In the genomic region with DNA sequence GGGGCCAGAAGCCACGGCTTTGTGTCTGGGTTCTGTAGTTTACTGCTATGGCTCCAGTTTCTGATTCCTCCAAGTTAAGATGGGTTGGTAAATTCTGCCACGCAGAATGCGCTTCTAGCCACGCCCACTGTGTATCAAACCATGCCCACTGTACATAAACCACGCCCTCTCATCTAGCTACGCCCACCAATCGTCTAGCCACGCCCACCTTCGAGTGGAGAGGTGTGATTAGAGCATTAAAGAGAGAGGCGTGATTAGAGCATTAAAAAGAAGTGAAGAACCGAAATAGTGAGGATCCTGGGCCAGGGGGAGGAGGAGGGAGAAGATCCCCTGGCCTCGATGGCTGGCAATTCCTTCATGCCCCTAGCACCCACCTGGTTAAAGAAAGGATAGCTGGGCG, we compare ENCODE assay signal across 8 cellular contexts. TPM values are rescaled to one million over a fixed set of nuclear protein-coding genes. Genes with fewer than 3 reads are reported as not detected.
A peak's percentile ranks its signal among the peaks of the same experiment; 100 is the strongest.
DNase-seq lines count a peak whose midpoint lies in the region; ATAC-seq and TF ChIP-seq lines count a peak whose summit lies in the region.

No MANE protein-coding gene starts in this region.

- peaks cover 8% of the 10 kb centered on the region for H3K4me1 Mint-ChIP-seq in activated naive CD8-positive, alpha-beta T cell treated with anti-CD3 and anti-CD28 coated beads, Interleukin-2, amount 50 U/mL, for 24 hours

- CTCF ChIA-PET in Panc1 (lab: Charles Lee): interaction anchor here (0.6 to 0.9 kb wide), 2 partner anchors 16 to 84 kb away, joined by 3 to 5 read pairs; no protein-coding TSS in a partner anchor

- intact Hi-C loops in Panc1 (cut with micrococcal nuclease; ENCODE audit: unreplicated experiment) (no loop called here), aorta (cut with DNase I) (no loop called here)

- in situ Hi-C loops in Panc1 (cut with HindIII; ENCODE audit: low pct_unique_long_range_greater_than_20kb, low sequenced_read_pairs): no loop called here

- H3K4me3 ChIP-seq in Panc1 (ENCODE audit: low read depth in 2 of 2, low read length in 2 of 2): no peak overlapping the region
- H3K4me3 ChIP-seq in aorta (ENCODE audit: low read length in 2 of 2): no peak overlapping the region

- no peak overlapping the region for H3K27ac ChIP-seq in Panc1 (ENCODE audit: low read length)
- no peak overlapping the region for H3K27ac ChIP-seq in aorta (ENCODE audit: low read depth in 1 of 2, low read length in 2 of 2)
- no peak overlapping the region for H3K27ac ChIP-seq in substantia nigra (ENCODE audit: low read depth, low read length, poor library complexity, severe bottlenecking)

- no peaks in the 10 kb centered on the region for H3K9me3 ChIP-seq in Panc1 (ENCODE audit: control insufficient read depth, insufficient read depth, low read depth, low read length)
- no peaks in the 10 kb centered on the region for H3K9me3 ChIP-seq in aorta (ENCODE audit: control insufficient read depth, low read length)

- TF ChIP-seq CTCF in Panc1 (IDR thresholded peaks at IDR 0.05): no peak

- no peak overlapping the region for H3K27ac Mint-ChIP-seq in activated naive CD8-positive, alpha-beta T cell treated with anti-CD3 and anti-CD28 coated beads, Interleukin-2, amount 50 U/mL, for 24 hours

- no peak overlapping the region for H3K4me3 Mint-ChIP-seq in activated naive CD8-positive, alpha-beta T cell treated with anti-CD3 and anti-CD28 coated beads, Interleukin-2, amount 50 U/mL, for 24 hours

- H3K27me3 Mint-ChIP-seq in activated naive CD8-positive, alpha-beta T cell treated with anti-CD3 and anti-CD28 coated beads, Interleukin-2, amount 50 U/mL, for 24 hours: no peaks in the 10 kb centered on the region

- WGBS in aorta, 2 donors: 61% methylated on average over 13 of the region's 13 CpGs

- peak; percentile 66 for ATAC-seq in Panc1
- no peak for ATAC-seq in activated naive CD8-positive, alpha-beta T cell treated with anti-CD3 and anti-CD28 coated beads, Interleukin-2, amount 50 U/mL, for 24 hours
- ATAC-seq in aorta (ENCODE audit: low FRiP score): no peak
- no peak for ATAC-seq in GM21390 (IDR thresholded peaks at IDR 0.05; ENCODE audit: unreplicated experiment)

- no peaks in the 10 kb centered on the region for H3K9me3 Mint-ChIP-seq in activated naive CD8-positive, alpha-beta T cell treated with anti-CD3 and anti-CD28 coated beads, Interleukin-2, amount 50 U/mL, for 24 hours

- H3K27me3 ChIP-seq in Panc1 (ENCODE audit: control insufficient read depth, insufficient read depth, low read length) (no peaks in the 10 kb centered on the region), aorta (ENCODE audit: control insufficient read depth in 1 of 2, insufficient read depth in 2 of 2, low read length in 1 of 2) (no peaks in the 10 kb centered on the region)

- no TSS peak for BruUV-seq in Panc1 (replicated peaks; lab: Mats Ljungman, UMichigan)

- H3K4me1 ChIP-seq in Panc1 (ENCODE audit: control insufficient read depth, insufficient read depth, low read length): no peaks in the 10 kb centered on the region
- H3K4me1 ChIP-seq in aorta (ENCODE audit: control insufficient read depth in 1 of 2, insufficient read depth in 2 of 2, low read length in 2 of 2): no peaks in the 10 kb centered on the region

- DNase-seq in NCI-H748 (lab: John Stamatoyannopoulos, UW; ENCODE audit: unreplicated experiment) (peak; percentile 49), NCI-H748 treated with DMSO at 0.1 percent for 48 hours (lab: John Stamatoyannopoulos, UW) (no peak), Panc1 (ENCODE audit: low read depth, low spot score) (no peak), aorta (no peak), substantia nigra (lab: John Stamatoyannopoulos, UW) (no peak)
- DNase-seq in activated naive CD8-positive, alpha-beta T cell treated with anti-CD3 and anti-CD28 coated beads, Interleukin-2, amount 50 U/mL, for 24 hours: peak; percentile 49
- peak; percentile 50 for DNase-seq in stimulated activated CD4-positive, alpha-beta T cell treated with anti-CD3 and anti-CD28 coated beads, Interleukin-1b, Interleukin-23, amount 100 ng/mL, for 48 hours

- POLR2A ChIA-PET in Panc1 (lab: Charles Lee): interaction anchor here (0.5 kb wide), 2 partner anchors 21 to 163 kb away, joined by 3 to 5 read pairs; no protein-coding TSS in a partner anchor

- H3K36me3 Mint-ChIP-seq in activated naive CD8-positive, alpha-beta T cell treated with anti-CD3 and anti-CD28 coated beads, Interleukin-2, amount 50 U/mL, for 24 hours (ENCODE audit: low read depth): no peaks in the 10 kb centered on the region

- H3K36me3 ChIP-seq in Panc1 (ENCODE audit: control insufficient read depth, insufficient read depth, low read length) (no peaks in the 10 kb centered on the region), aorta (ENCODE audit: control insufficient read depth in 1 of 2, insufficient read depth in 2 of 2, low read length in 1 of 2) (no peaks in the 10 kb centered on the region)

RNA-seq across cellular contexts. Expression of gene ADGRE5, which starts 43.7 kb away (rescaled TPM):
- total RNA-seq in Panc1 (2021; ENCODE audit: unreplicated experiment) (109 TPM), aorta (100 to 1,000 TPM; 158 to 337 TPM)
- polyA plus RNA-seq in Panc1 (2012; ENCODE audit: insufficient read length): 128 TPM
- 10 to 100 TPM; 38.6 to 92.7 TPM for polyA plus RNA-seq in aorta

Comparison
In these comparisons a context has a peak if more than half of its experiments do, and no peak if none do; other contexts are left out.
1. DNase-seq: peak in NCI-H748 (single experiment), activated naive CD8-positive, alpha-beta T cell treated with anti-CD3 and anti-CD28 coated beads, Interleukin-2, amount 50 U/mL, for 24 hours (single experiment) and stimulated activated CD4-positive, alpha-beta T cell treated with anti-CD3 and anti-CD28 coated beads, Interleukin-1b, Interleukin-23, amount 100 ng/mL, for 48 hours (single experiment); none in NCI-H748 treated with DMSO at 0.1 percent for 48 hours (single experiment), Panc1 (single experiment), aorta (0 of 2) and substantia nigra (0 of 49).